ENCODE assay signal across 18 cellular contexts in the genomic region with DNA sequence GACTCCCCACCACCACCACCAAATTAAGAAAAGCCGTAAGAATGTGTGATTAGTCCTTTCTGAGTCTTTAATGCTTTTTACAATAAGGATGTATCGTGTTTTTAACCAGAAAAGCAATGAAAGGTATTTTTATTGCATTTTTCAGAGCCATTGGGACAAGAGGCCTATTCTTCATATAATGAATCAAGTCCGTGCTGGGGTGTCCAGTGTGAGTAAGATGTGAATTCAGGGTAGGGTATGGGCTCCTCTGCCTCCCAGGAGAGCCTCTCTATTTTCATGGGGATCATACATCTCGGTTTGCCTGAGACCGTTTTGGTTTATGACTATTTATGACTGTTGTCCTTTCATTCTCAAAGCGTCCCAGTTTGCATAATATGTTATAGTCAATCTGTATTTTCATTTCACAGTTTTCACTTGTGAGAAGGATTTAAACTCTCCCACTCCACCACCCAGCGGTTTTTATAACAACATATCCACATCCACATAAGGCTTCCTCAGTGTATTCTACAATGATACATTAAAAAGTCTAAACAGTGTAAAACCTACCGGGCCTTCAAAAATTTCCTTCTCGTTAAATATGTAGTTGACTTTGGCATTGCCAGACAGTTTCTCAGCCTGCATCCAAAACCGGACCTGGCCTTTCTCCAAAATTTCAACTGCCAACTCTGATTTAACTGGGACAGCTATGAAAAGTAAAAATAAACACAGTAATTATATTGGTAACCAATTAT.
DNase-seq lines count a peak whose midpoint lies in the region; ATAC-seq, FAIRE-seq and TF ChIP-seq lines count a peak whose summit lies in the region.
"Had no signal": no experiment of that assay in that cellular context is flagged by ENCODE, and none has a peak within 500 bp of the region (broad histone marks: within the 10 kb centered on the region; RNA-seq: fewer than 3 reads in every experiment).

No MANE protein-coding gene starts in this region.

- BruUV-seq in HepG2 (replicated peaks; lab: Mats Ljungman, UMichigan), result no TSS peak

- WGBS in right lobe of liver (ENCODE audit: insufficient coverage, low coverage, low lambda C conversion rate, missing lambda C conversion rate), result 53% methylated on average over 10 of the region's 10 CpGs
- 72% methylated on average over 10 of the region's 10 CpGs for WGBS in HepG2 (ENCODE audit: low lambda C conversion rate)
- 15% methylated on average over 10 of the region's 10 CpGs for WGBS in aorta, 2 donors
- WGBS in ovary, 3 donors, result 74 to 77% (median 75%) methylated on average over 10 of the region's 10 CpGs

- H4K20me1 ChIP-seq in HepG2 (ENCODE audit: insufficient read depth, low read length), result no peaks in the 10 kb centered on the region

- H3K27me3 Mint-ChIP-seq in brain (no peaks in the 10 kb centered on the region), mesothelial cell of epicardium (ENCODE audit: low read depth) (no peaks in the 10 kb centered on the region)
- H3K27me3 Mint-ChIP-seq in activated naive CD8-positive, alpha-beta T cell treated with anti-CD3 and anti-CD28 coated beads for 36 hours, result no peaks in the 10 kb centered on the region
- H3K27me3 Mint-ChIP-seq: activated T-cell treated with anti-CD3 and anti-CD28 coated beads, Interleukin-2, amount 50 U/mL, for 24 hours; central memory CD8-positive, alpha-beta T cell; naive thymus-derived CD8-positive, alpha-beta T cell had no signal

- TF ChIP-seq CTCF in right lobe of liver (IDR thresholded peaks at IDR 0.05), result no peak
- no peak for TF ChIP-seq CTCF in HepG2 (CRISPR knock-in tag; IDR thresholded peaks at IDR 0.05)
- no peak for TF ChIP-seq CTCF in brain (conservative IDR thresholded peaks at IDR 0.05)
- TF ChIP-seq CTCF in mesothelial cell of epicardium (IDR thresholded peaks at IDR 0.05; ENCODE audit: unreplicated experiment), result no peak
- TF ChIP-seq CTCF in ovary (IDR thresholded peaks at IDR 0.05), result no peak

- H3K27ac Mint-ChIP-seq in brain (peak overlapping the region; percentile 18 to 93 (median 29)), mesothelial cell of epicardium (peak overlapping the region; percentile 57)
- no peak overlapping the region for H3K27ac Mint-ChIP-seq in activated naive CD8-positive, alpha-beta T cell treated with anti-CD3 and anti-CD28 coated beads for 36 hours
- H3K27ac Mint-ChIP-seq: activated T-cell treated with anti-CD3 and anti-CD28 coated beads, Interleukin-2, amount 50 U/mL, for 24 hours had no signal

- H3K36me3 Mint-ChIP-seq in brain (no peaks in the 10 kb centered on the region), mesothelial cell of epicardium (no peaks in the 10 kb centered on the region)
- H3K36me3 Mint-ChIP-seq in activated naive CD8-positive, alpha-beta T cell treated with anti-CD3 and anti-CD28 coated beads for 36 hours, result no peaks in the 10 kb centered on the region

- no peak overlapping the region for H3K4me3 ChIP-seq in right lobe of liver
- no peak overlapping the region for H3K4me3 ChIP-seq in HepG2 (replicated peaks in 1 of 3; ENCODE audit: insufficient read depth in 1 of 3, low read depth in 2 of 3, low read length in 3 of 3)
- H3K4me3 ChIP-seq in aorta (ENCODE audit: low read length in 2 of 2), result no peak overlapping the region
- no peak overlapping the region for H3K4me3 ChIP-seq in ovary
- H3K4me3 ChIP-seq: GM12878, GM23248, sigmoid colon had no signal

- H3K27ac ChIP-seq in right lobe of liver, result peak overlapping the region in 2 of 3 donors; percentile 19 to 24
- H3K27ac ChIP-seq in HepG2 (ENCODE audit: extremely low read length, insufficient read depth, low read length), result no peak overlapping the region
- peak overlapping the region; percentile 33 to 36 for H3K27ac ChIP-seq in aorta (ENCODE audit: low read depth in 1 of 2, low read length in 2 of 2)
- no peak overlapping the region for H3K27ac ChIP-seq in ovary
- H3K27ac ChIP-seq: GM23248 had no signal

- DNase-seq in right lobe of liver, result peak in 1 of 3 donors; percentile 69
- DNase-seq in HepG2 (ENCODE audit: low spot score), result no peak
- DNase-seq in mesothelial cell of epicardium (ENCODE audit: low spot score in 2 of 2, unreplicated experiment in 2 of 2), result no peak
- no peak for DNase-seq in aorta
- no peak for DNase-seq in activated naive CD8-positive, alpha-beta T cell treated with anti-CD3 and anti-CD28 coated beads for 36 hours
- DNase-seq in ovary, result no peak
- no peak for DNase-seq in central memory CD4-positive, alpha-beta T cell
- DNase-seq: activated CD4-positive, alpha-beta T cell treated with anti-CD3 and anti-CD28 coated beads, Interleukin-2, amount 50 U/mL, for 48 hours; activated T-cell treated with anti-CD3 and anti-CD28 coated beads, Interleukin-2, amount 50 U/mL, for 24 hours; GM23248; naive thymus-derived CD8-positive, alpha-beta T cell; NCI-H82; RPMI8226; sigmoid colon had no signal

- no peaks in the 10 kb centered on the region for H3K79me2 ChIP-seq in HepG2 (ENCODE audit: insufficient read depth, low read length)

- peak; percentile 4 to 67 (median 58) for ATAC-seq in right lobe of liver
- no peak for ATAC-seq in HepG2
- ATAC-seq in aorta (ENCODE audit: low FRiP score), result peak; percentile 56
- ATAC-seq: naive thymus-derived CD8-positive, alpha-beta T cell had no signal

- CTCF ChIA-PET in HepG2 (lab: Yijun Ruan, JAX; ENCODE audit: low intra/inter-chr PET ratio, low total read pairs), result no interaction called here

- intact Hi-C loops in right lobe of liver (cut with DNase I), result no loop called here
- intact Hi-C loops in HepG2 (cut with micrococcal nuclease; ENCODE audit: unreplicated experiment), result no loop called here
- intact Hi-C loops in aorta (cut with DNase I), result no loop called here
- intact Hi-C loops in ovary (cut with DNase I), result no loop called here

- H3K4me2 ChIP-seq in HepG2 (ENCODE audit: low read depth, low read length), result no peak overlapping the region

- peaks cover 0 to 4% (median under 1%) of the 10 kb centered on the region in 4 donors for H3K36me3 ChIP-seq in right lobe of liver
- H3K36me3 ChIP-seq in HepG2 (replicated peaks in 1 of 2; ENCODE audit: control insufficient read depth in 1 of 2, insufficient read depth in 2 of 2, low read length in 2 of 2), result no peaks in the 10 kb centered on the region
- peaks cover 0 to 1% of the 10 kb centered on the region in 2 donors for H3K36me3 ChIP-seq in aorta (ENCODE audit: control insufficient read depth in 1 of 2, insufficient read depth in 2 of 2, low read length in 1 of 2)
- H3K36me3 ChIP-seq in ovary, result no peaks in the 10 kb centered on the region

- in situ Hi-C loops in HepG2 (cut with HindIII; ENCODE audit: extremely low pct_ligation_motif_present, low pct_unique_long_range_greater_than_20kb), result no loop called here

- POLR2A ChIA-PET in HepG2 (lab: Yijun Ruan, JAX), result no interaction called here

- peaks cover 26% of the 10 kb centered on the region for H3K4me1 Mint-ChIP-seq in brain
- H3K4me1 Mint-ChIP-seq in mesothelial cell of epicardium, result peaks cover 38% of the 10 kb centered on the region
- peaks cover 14% of the 10 kb centered on the region for H3K4me1 Mint-ChIP-seq in activated naive CD8-positive, alpha-beta T cell treated with anti-CD3 and anti-CD28 coated beads for 36 hours

- H3K9me3 ChIP-seq in right lobe of liver (no peaks in the 10 kb centered on the region), HepG2 (ENCODE audit: low read length) (no peaks in the 10 kb centered on the region), aorta (ENCODE audit: control insufficient read depth, low read length) (no peaks in the 10 kb centered on the region), ovary (no peaks in the 10 kb centered on the region)
- H3K9me3 ChIP-seq: sigmoid colon had no signal

- no peak overlapping the region for H3K9ac ChIP-seq in HepG2 (ENCODE audit: insufficient read depth, low read depth, low read length)
- H3K9ac ChIP-seq: GM23248 had no signal

- no peak overlapping the region for H2AFZ ChIP-seq in HepG2 (ENCODE audit: low read length)
- H2AFZ ChIP-seq: GM23248 had no signal

- no peak for FAIRE-seq in HepG2 (lab: Jason Lieb, UNC)
- FAIRE-seq: frontal cortex, GM12878 had no signal

- no peak for TF ChIP-seq EP300 in HepG2 (IDR thresholded peaks at IDR 0.05; ENCODE audit: low read depth in 2 of 2, low read length in 2 of 2)
- TF ChIP-seq EP300 in HepG2 (CRISPR knock-in tag; IDR thresholded peaks at IDR 0.05; ENCODE audit: borderline replicate concordance), result no peak
- TF ChIP-seq EP300 in ovary (IDR thresholded peaks at IDR 0.05), result no peak

- H3K27me3 ChIP-seq in right lobe of liver (no peaks in the 10 kb centered on the region), HepG2 (ENCODE audit: control insufficient read depth in 1 of 2, insufficient read depth in 2 of 2, low read length in 2 of 2) (no peaks in the 10 kb centered on the region; a peak in 1 of 5 replicates), aorta (ENCODE audit: control insufficient read depth in 1 of 2, insufficient read depth in 2 of 2, low read length in 1 of 2) (no peaks in the 10 kb centered on the region), ovary (no peaks in the 10 kb centered on the region)
- H3K27me3 ChIP-seq: sigmoid colon had no signal

- no peaks in the 10 kb centered on the region for H3K9me3 Mint-ChIP-seq in brain
- H3K9me3 Mint-ChIP-seq in mesothelial cell of epicardium, result no peaks in the 10 kb centered on the region
- H3K9me3 Mint-ChIP-seq in activated naive CD8-positive, alpha-beta T cell treated with anti-CD3 and anti-CD28 coated beads for 36 hours, result no peaks in the 10 kb centered on the region
- H3K9me3 Mint-ChIP-seq: activated T-cell treated with anti-CD3 and anti-CD28 coated beads, Interleukin-2, amount 50 U/mL, for 24 hours; central memory CD8-positive, alpha-beta T cell; naive thymus-derived CD8-positive, alpha-beta T cell had no signal

- no peak for TF ChIP-seq RAD21 in HepG2 (CRISPR knock-in tag; IDR thresholded peaks at IDR 0.05)

- TF ChIP-seq POLR2A in right lobe of liver (IDR thresholded peaks at IDR 0.05) (no peak), HepG2 (IDR thresholded peaks at IDR 0.05; ENCODE audit: insufficient read depth in 1 of 2, low read depth in 2 of 2, low read length in 2 of 2) (no peak), ovary (IDR thresholded peaks at IDR 0.05) (no peak)

- H3K4me3 Mint-ChIP-seq in brain (peak overlapping the region in 1 of 5 experiments; percentile 31), mesothelial cell of epicardium (no peak overlapping the region)
- no peak overlapping the region for H3K4me3 Mint-ChIP-seq in activated naive CD8-positive, alpha-beta T cell treated with anti-CD3 and anti-CD28 coated beads for 36 hours
- H3K4me3 Mint-ChIP-seq: activated T-cell treated with anti-CD3 and anti-CD28 coated beads, Interleukin-2, amount 50 U/mL, for 24 hours; central memory CD8-positive, alpha-beta T cell; naive thymus-derived CD8-positive, alpha-beta T cell had no signal

- H3K4me1 ChIP-seq in right lobe of liver, result peaks cover 0 to 24% (median 3%) of the 10 kb centered on the region in 4 donors
- peaks cover 22% of the 10 kb centered on the region for H3K4me1 ChIP-seq in HepG2 (ENCODE audit: insufficient read depth, low read length)
- peaks cover 0 to 3% of the 10 kb centered on the region in 2 donors for H3K4me1 ChIP-seq in aorta (ENCODE audit: control insufficient read depth in 1 of 2, insufficient read depth in 2 of 2, low read length in 2 of 2)
- no peaks in the 10 kb centered on the region for H3K4me1 ChIP-seq in ovary (ENCODE audit: insufficient read depth)

Comparison
In these comparisons a context has a peak if more than half of its experiments do, and no peak if none do; other contexts are left out.
1. H3K27ac ChIP-seq: peak in right lobe of liver (2 of 3) and aorta (2 of 2); none in HepG2 (single experiment) and ovary (0 of 2).